8 cellular contexts compared by ENCODE assay signal in genomic region chr21:17612565-17613241, GRCh38. TPM values are rescaled to one million over a fixed set of nuclear protein-coding genes. Genes with fewer than 3 reads are reported as not detected.
DNase-seq lines count a peak whose midpoint lies in the region; ATAC-seq and TF ChIP-seq lines count a peak whose summit lies in the region.

A gene with protein sequence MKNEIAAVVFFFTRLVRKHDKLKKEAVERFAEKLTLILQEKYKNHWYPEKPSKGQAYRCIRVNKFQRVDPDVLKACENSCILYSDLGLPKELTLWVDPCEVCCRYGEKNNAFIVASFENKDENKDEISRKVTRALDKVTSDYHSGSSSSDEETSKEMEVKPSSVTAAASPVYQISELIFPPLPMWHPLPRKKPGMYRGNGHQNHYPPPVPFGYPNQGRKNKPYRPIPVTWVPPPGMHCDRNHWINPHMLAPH (minus strand): TSS chr21:17612901. CDS start chr21:17609144, 3,757 bp downstream.

- peak; percentile 80 to 82 for ATAC-seq in CD4-positive, CD25-positive, alpha-beta regulatory T cell (ENCODE audit: low read depth in 2 of 2)
- peak; percentile 84 for ATAC-seq in GM19324 (IDR thresholded peaks at IDR 0.05; ENCODE audit: low FRiP score, unreplicated experiment)
- peak; percentile 78 for ATAC-seq in HG03457 (IDR thresholded peaks at IDR 0.05; ENCODE audit: unreplicated experiment)
- ATAC-seq in activated CD8-positive, alpha-beta memory T cell treated with anti-CD3 and anti-CD28 coated beads, Interleukin-2, amount 10 ng/mL, durations not matched to agents 7 days and 5 days: peak; percentile 85

- H3K4me3 Mint-ChIP-seq in CD4-positive, CD25-positive, alpha-beta regulatory T cell: peak within 1 kb of the TSS; percentile 86 to 95 (median 93)
- peak within 1 kb of the TSS; percentile 90 for H3K4me3 Mint-ChIP-seq in activated CD8-positive, alpha-beta memory T cell treated with anti-CD3 and anti-CD28 coated beads, Interleukin-2, amount 10 ng/mL, durations not matched to agents 7 days and 5 days
- H3K4me3 Mint-ChIP-seq in mesothelial cell of epicardium: peak within 1 kb of the TSS; percentile 90

- peak within 1 kb of the TSS; percentile 89 for H3K27ac ChIP-seq in CD4-positive, CD25-positive, alpha-beta regulatory T cell (ENCODE audit: insufficient read depth, low read length, poor library complexity, severe bottlenecking)

- peak; percentile 70 to 87 (median 82) for DNase-seq in CD4-positive, CD25-positive, alpha-beta regulatory T cell
- DNase-seq in NOMO-1 (lab: John Stamatoyannopoulos, UW; ENCODE audit: unreplicated experiment in 2 of 2): peak; percentile 59 to 85
- DNase-seq in activated CD8-positive, alpha-beta memory T cell treated with anti-CD3 and anti-CD28 coated beads, Interleukin-2, amount 10 ng/mL, durations not matched to agents 7 days and 5 days: peak; percentile 85
- DNase-seq in mesothelial cell of epicardium (ENCODE audit: low spot score in 2 of 2, unreplicated experiment in 2 of 2): peak; percentile 69 to 81
- peak; percentile 62 to 71 for DNase-seq in stimulated activated CD8-positive, alpha-beta memory T cell treated with anti-CD3 and anti-CD28 coated beads, Interleukin-15, amount 100 ng/mL, for 4 hours (ENCODE audit: low read depth in 2 of 2)

- peaks cover 20 to 53% (median 34%) of the 10 kb centered on the region in 4 donors for H3K4me1 Mint-ChIP-seq in CD4-positive, CD25-positive, alpha-beta regulatory T cell
- peaks cover 55% of the 10 kb centered on the region for H3K4me1 Mint-ChIP-seq in activated CD8-positive, alpha-beta memory T cell treated with anti-CD3 and anti-CD28 coated beads, Interleukin-2, amount 10 ng/mL, durations not matched to agents 7 days and 5 days
- H3K4me1 Mint-ChIP-seq in mesothelial cell of epicardium: peaks cover 33% of the 10 kb centered on the region

- H3K9me3 ChIP-seq in CD4-positive, CD25-positive, alpha-beta regulatory T cell (ENCODE audit: control insufficient read depth in 2 of 2, low read length in 2 of 2): no peaks in the 10 kb centered on the region

- peak within 1 kb of the TSS; percentile 89 to 98 (median 96) for H3K27ac Mint-ChIP-seq in CD4-positive, CD25-positive, alpha-beta regulatory T cell
- peak within 1 kb of the TSS; percentile 96 for H3K27ac Mint-ChIP-seq in activated CD8-positive, alpha-beta memory T cell treated with anti-CD3 and anti-CD28 coated beads, Interleukin-2, amount 10 ng/mL, durations not matched to agents 7 days and 5 days
- H3K27ac Mint-ChIP-seq in mesothelial cell of epicardium: peak within 1 kb of the TSS; percentile 100

- peak within 1 kb of the TSS; percentile 88 for H3K4me3 ChIP-seq in CD4-positive, CD25-positive, alpha-beta regulatory T cell (ENCODE audit: low read depth, low read length)

- peaks cover 25% of the 10 kb centered on the region for H3K4me1 ChIP-seq in CD4-positive, CD25-positive, alpha-beta regulatory T cell (ENCODE audit: control insufficient read depth, insufficient read depth, low read length, poor library complexity, severe bottlenecking)

- no peaks in the 10 kb centered on the region for H3K9me3 Mint-ChIP-seq in CD4-positive, CD25-positive, alpha-beta regulatory T cell
- no peaks in the 10 kb centered on the region for H3K9me3 Mint-ChIP-seq in activated CD8-positive, alpha-beta memory T cell treated with anti-CD3 and anti-CD28 coated beads, Interleukin-2, amount 10 ng/mL, durations not matched to agents 7 days and 5 days (ENCODE audit: low read depth)
- no peaks in the 10 kb centered on the region for H3K9me3 Mint-ChIP-seq in mesothelial cell of epicardium

- H3K36me3 ChIP-seq in CD4-positive, CD25-positive, alpha-beta regulatory T cell (ENCODE audit: control insufficient read depth, insufficient read depth, low read length): peaks cover 4% of the 10 kb centered on the region

- TF ChIP-seq CTCF in mesothelial cell of epicardium (IDR thresholded peaks at IDR 0.05; ENCODE audit: unreplicated experiment): no peak

- in situ Hi-C loops in endometrial microvascular endothelial cells (cut with HindIII; ENCODE audit: inconsistent ontology term, low pct_unique_long_range_greater_than_20kb, low sequenced_read_pairs): no loop called here

- peaks cover 13% of the 10 kb centered on the region for H3K36me3 Mint-ChIP-seq in CD4-positive, CD25-positive, alpha-beta regulatory T cell
- peaks cover 34% of the 10 kb centered on the region for H3K36me3 Mint-ChIP-seq in activated CD8-positive, alpha-beta memory T cell treated with anti-CD3 and anti-CD28 coated beads, Interleukin-2, amount 10 ng/mL, durations not matched to agents 7 days and 5 days
- peaks cover 11% of the 10 kb centered on the region for H3K36me3 Mint-ChIP-seq in mesothelial cell of epicardium

- H3K27me3 ChIP-seq in CD4-positive, CD25-positive, alpha-beta regulatory T cell (ENCODE audit: control insufficient read depth, insufficient read depth, low read length): no peaks in the 10 kb centered on the region

- H3K27me3 Mint-ChIP-seq in CD4-positive, CD25-positive, alpha-beta regulatory T cell: no peaks in the 10 kb centered on the region
- no peaks in the 10 kb centered on the region for H3K27me3 Mint-ChIP-seq in activated CD8-positive, alpha-beta memory T cell treated with anti-CD3 and anti-CD28 coated beads, Interleukin-2, amount 10 ng/mL, durations not matched to agents 7 days and 5 days
- no peaks in the 10 kb centered on the region for H3K27me3 Mint-ChIP-seq in mesothelial cell of epicardium (ENCODE audit: low read depth)

- CTCF ChIA-PET in activated CD8-positive, alpha-beta memory T cell treated with anti-CD3 and anti-CD28 coated beads, Interleukin-2, amount 10 ng/mL, durations not matched to agents 7 days and 5 days (lab: Charles Lee): interaction anchor here (1.3 to 2.2 kb wide), 2 partner anchors 10 to 11 kb away, joined by 5 to 10 read pairs; no protein-coding TSS in a partner anchor

RNA-seq across cellular contexts. Expression of the gene that starts here (rescaled TPM):
- total RNA-seq in CD4-positive, CD25-positive, alpha-beta regulatory T cell: 137 TPM
- polyA plus RNA-seq in CD4-positive, CD25-positive, alpha-beta regulatory T cell: 10 to 100 TPM; 17.3 to 28.1 (median 18.9) TPM
- total RNA-seq in activated CD8-positive, alpha-beta memory T cell treated with anti-CD3 and anti-CD28 coated beads, Interleukin-2, amount 10 ng/mL, durations not matched to agents 7 days and 5 days: 10 to 100 TPM; 57.5 to 65.8 TPM
- total RNA-seq in endometrial microvascular endothelial cells (ENCODE audit: inconsistent ontology term): 31.2 TPM
- total RNA-seq in mesothelial cell of epicardium: 38.5 to 41.1 TPM (median 38.5 TPM) in 3 replicates

Comparison
In these comparisons a context has a peak if more than half of its experiments do, and no peak if none do; other contexts are left out.
1. Peak in every context shown above with its lines: DNase-seq, ATAC-seq, H3K4me3 ChIP-seq and H3K27ac ChIP-seq.